17 cellular contexts compared by ENCODE assay signal in the genomic region with DNA sequence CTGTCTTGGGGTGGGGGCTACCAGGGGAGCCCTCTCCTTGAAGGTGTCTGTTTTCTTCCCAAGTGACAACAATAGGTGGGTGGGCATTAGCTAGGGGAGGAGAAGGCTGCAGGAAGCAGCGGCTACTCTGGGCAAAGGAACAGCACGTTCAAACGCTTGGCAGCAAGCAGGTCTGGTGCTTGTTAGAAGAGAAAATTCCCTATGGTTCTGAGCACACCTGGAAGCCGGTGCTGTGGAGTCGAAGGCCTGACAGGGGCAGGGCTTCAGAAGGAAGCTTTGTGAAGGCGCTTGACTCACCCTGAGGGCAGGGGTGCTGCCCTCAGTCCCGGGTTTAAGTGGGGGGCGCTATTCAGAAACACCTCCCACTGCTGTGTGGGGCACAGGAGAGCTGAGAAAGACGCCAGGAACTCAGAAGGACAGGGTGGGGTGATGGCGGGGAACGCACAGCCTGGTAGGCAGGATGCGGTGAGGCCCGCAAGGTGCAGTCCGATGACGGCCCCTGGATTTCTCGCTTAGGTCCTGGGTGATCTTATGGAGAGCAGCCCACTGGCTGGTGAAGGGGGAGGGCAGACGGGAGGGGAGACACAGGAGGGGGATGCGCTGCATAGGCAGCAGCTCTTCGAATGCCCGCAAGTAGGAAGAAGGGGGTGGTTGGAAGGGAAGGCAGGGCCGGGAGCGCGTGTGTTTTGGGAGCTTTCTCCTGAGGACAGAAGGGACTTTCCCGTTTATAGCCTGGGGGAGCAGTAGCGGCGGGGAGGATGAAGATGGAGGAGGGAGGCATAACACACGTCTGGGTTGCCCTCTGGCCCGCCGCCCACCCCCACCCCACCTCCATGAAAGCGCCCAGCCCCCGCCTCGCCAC. TPM values are rescaled to one million over a fixed set of nuclear protein-coding genes. Genes with fewer than 3 reads are reported as not detected.
DNase-seq lines count a peak whose midpoint lies in the region; TF ChIP-seq lines count a peak whose summit lies in the region.
"Had no signal": no experiment of that assay in that cellular context is flagged by ENCODE, and none has a peak within 500 bp of the region (broad histone marks: within the 10 kb centered on the region; RNA-seq: fewer than 3 reads in every experiment).

No MANE protein-coding gene starts in this region.

- TF ChIP-seq CTCF in progenitor cell of endocrine pancreas (IDR thresholded peaks at IDR 0.05; ENCODE audit: unreplicated experiment) (no peak), adrenal gland (IDR thresholded peaks at IDR 0.05) (no peak)

- no peak for TF ChIP-seq POLR2A in adrenal gland (IDR thresholded peaks at IDR 0.05)

- peak overlapping the region; percentile 68 for H3K27ac Mint-ChIP-seq in activated naive CD4-positive, alpha-beta T cell treated with anti-CD3 and anti-CD28 coated beads, Interleukin-2, amount 10 ng/mL, durations not matched to agents 7 days and 5 days
- no peak overlapping the region for H3K27ac Mint-ChIP-seq in activated naive CD4-positive, alpha-beta T cell treated with anti-CD3 and anti-CD28 coated beads for 36 hours
- no peak overlapping the region for H3K27ac Mint-ChIP-seq in progenitor cell of endocrine pancreas

- H3K4me1 ChIP-seq in HUES6 (ENCODE audit: control insufficient read depth, insufficient read depth, low read length): peaks cover 31% of the 10 kb centered on the region
- H3K4me1 ChIP-seq in iPS-15b (ENCODE audit: control insufficient read depth, insufficient read depth, low read length): peaks cover 2% of the 10 kb centered on the region
- H3K4me1 ChIP-seq in adrenal gland (replicated peaks in 1 of 2): peaks cover 5 to 15% of the 10 kb centered on the region in 2 donors

- no peak overlapping the region for H3K27ac ChIP-seq in HUES6 (ENCODE audit: low read depth, low read length)
- H3K27ac ChIP-seq in adrenal gland: no peak overlapping the region

- H3K27me3 Mint-ChIP-seq in activated naive CD4-positive, alpha-beta T cell treated with anti-CD3 and anti-CD28 coated beads, Interleukin-2, amount 10 ng/mL, durations not matched to agents 7 days and 5 days: peaks cover 35% of the 10 kb centered on the region
- H3K27me3 Mint-ChIP-seq in activated naive CD4-positive, alpha-beta T cell treated with anti-CD3 and anti-CD28 coated beads for 36 hours (ENCODE audit: low read depth): peaks cover 12% of the 10 kb centered on the region
- H3K27me3 Mint-ChIP-seq in progenitor cell of endocrine pancreas: peaks cover 30% of the 10 kb centered on the region

- peaks cover 44% of the 10 kb centered on the region for H3K4me1 Mint-ChIP-seq in activated naive CD4-positive, alpha-beta T cell treated with anti-CD3 and anti-CD28 coated beads, Interleukin-2, amount 10 ng/mL, durations not matched to agents 7 days and 5 days
- H3K4me1 Mint-ChIP-seq in activated naive CD4-positive, alpha-beta T cell treated with anti-CD3 and anti-CD28 coated beads for 36 hours (ENCODE audit: low read depth): peaks cover 12% of the 10 kb centered on the region
- peaks cover 2% of the 10 kb centered on the region for H3K4me1 Mint-ChIP-seq in progenitor cell of endocrine pancreas (ENCODE audit: low read depth)

- WGBS in adrenal gland, 4 donors: 58 to 63% (median 60%) methylated on average over 26 to 32 of the region's 32 CpGs

- peaks cover 10% of the 10 kb centered on the region for H3K36me3 Mint-ChIP-seq in activated naive CD4-positive, alpha-beta T cell treated with anti-CD3 and anti-CD28 coated beads, Interleukin-2, amount 10 ng/mL, durations not matched to agents 7 days and 5 days
- H3K36me3 Mint-ChIP-seq in activated naive CD4-positive, alpha-beta T cell treated with anti-CD3 and anti-CD28 coated beads for 36 hours (ENCODE audit: low read depth): no peaks in the 10 kb centered on the region
- no peaks in the 10 kb centered on the region for H3K36me3 Mint-ChIP-seq in progenitor cell of endocrine pancreas (ENCODE audit: insufficient read depth)

- no peak overlapping the region for H3K9ac ChIP-seq in HUES6 (ENCODE audit: low read length)
- H3K9ac ChIP-seq in iPS-15b (ENCODE audit: low read depth, low read length): no peak overlapping the region

- H3K9me3 ChIP-seq in HUES6 (ENCODE audit: control insufficient read depth, insufficient read depth, low read depth, low read length) (no peaks in the 10 kb centered on the region), iPS-15b (ENCODE audit: control insufficient read depth, insufficient read depth, low read length) (no peaks in the 10 kb centered on the region), adrenal gland (replicated peaks in 1 of 3) (no peaks in the 10 kb centered on the region)

- CTCF ChIA-PET in activated naive CD4-positive, alpha-beta T cell treated with anti-CD3 and anti-CD28 coated beads, Interleukin-2, amount 10 ng/mL, durations not matched to agents 7 days and 5 days (lab: Charles Lee): interaction anchor here (0.5 to 14.2 kb wide), 21 partner anchors 9 to 237 kb away, joined by 3 to 370 read pairs (median 4); partner anchors contain the start of genes RARA and TOP2A
- CTCF ChIA-PET in activated naive CD4-positive, alpha-beta T cell treated with anti-CD3 and anti-CD28 coated beads for 36 hours (lab: Charles Lee): interaction anchor here (0.7 to 7.4 kb wide), 18 partner anchors 12 to 266 kb away, joined by 3 to 82 read pairs (median 4); partner anchors contain the start of gene TOP2A

- no peaks in the 10 kb centered on the region for H3K36me3 ChIP-seq in HUES6 (ENCODE audit: control insufficient read depth, insufficient read depth, low read length)
- no peaks in the 10 kb centered on the region for H3K36me3 ChIP-seq in iPS-15b (ENCODE audit: control insufficient read depth, insufficient read depth, low read length)
- H3K36me3 ChIP-seq in adrenal gland (replicated peaks in 1 of 2): peaks cover 0 to 3% of the 10 kb centered on the region in 2 donors

- intact Hi-C loops in activated naive CD4-positive, alpha-beta T cell treated with anti-CD3 and anti-CD28 coated beads for 36 hours (cut with micrococcal nuclease): no loop called here
- intact Hi-C loops in adrenal gland (cut with DNase I): loop anchor here (5.0 to 10.0 kb wide), 2 partner anchors 51 to 174 kb away; no protein-coding TSS in a partner anchor

- peak overlapping the region; percentile 27 for H3K4me3 ChIP-seq in HUES6 (ENCODE audit: low read depth, low read length)
- peak overlapping the region; percentile 45 for H3K4me3 ChIP-seq in iPS-15b (ENCODE audit: low read depth, low read length)
- H3K4me3 ChIP-seq in adrenal gland: no peak overlapping the region

- H3K27me3 ChIP-seq in HUES6 (ENCODE audit: control insufficient read depth, insufficient read depth, low read length) (peaks cover 51% of the 10 kb centered on the region), iPS-15b (ENCODE audit: control insufficient read depth, insufficient read depth, low read length) (peaks cover 40% of the 10 kb centered on the region), adrenal gland (peaks cover 15% of the 10 kb centered on the region)

- no peak for DNase-seq in activated naive CD4-positive, alpha-beta T cell treated with anti-CD3 and anti-CD28 coated beads, Interleukin-2, amount 10 ng/mL, durations not matched to agents 7 days and 5 days
- no peak for DNase-seq in activated naive CD4-positive, alpha-beta T cell treated with anti-CD3 and anti-CD28 coated beads for 36 hours
- no peak for DNase-seq in progenitor cell of endocrine pancreas (ENCODE audit: low spot score, unreplicated experiment)
- no peak for DNase-seq in NCI-H1436 (lab: John Stamatoyannopoulos, UW)
- no peak for DNase-seq in KG1 (lab: John Stamatoyannopoulos, UW)
- DNase-seq in adrenal gland: no peak
- DNase-seq: activated CD4-positive, CD25-positive, alpha-beta regulatory T cell; activated CD8-positive, alpha-beta memory T cell treated with anti-CD3 and anti-CD28 coated beads, Interleukin-2, amount 50 U/mL, for 4 hours; effector CD8-positive, alpha-beta T cell; HCEC 1CT; hippocampal formation; NCI-H1694; NCI-H345 had no signal

- H3K9me3 Mint-ChIP-seq in activated naive CD4-positive, alpha-beta T cell treated with anti-CD3 and anti-CD28 coated beads, Interleukin-2, amount 10 ng/mL, durations not matched to agents 7 days and 5 days: no peaks in the 10 kb centered on the region
- no peaks in the 10 kb centered on the region for H3K9me3 Mint-ChIP-seq in activated naive CD4-positive, alpha-beta T cell treated with anti-CD3 and anti-CD28 coated beads for 36 hours
- H3K9me3 Mint-ChIP-seq in progenitor cell of endocrine pancreas (ENCODE audit: low read depth): no peaks in the 10 kb centered on the region

- peak overlapping the region; percentile 40 for H3K4me3 Mint-ChIP-seq in activated naive CD4-positive, alpha-beta T cell treated with anti-CD3 and anti-CD28 coated beads, Interleukin-2, amount 10 ng/mL, durations not matched to agents 7 days and 5 days
- no peak overlapping the region for H3K4me3 Mint-ChIP-seq in activated naive CD4-positive, alpha-beta T cell treated with anti-CD3 and anti-CD28 coated beads for 36 hours
- H3K4me3 Mint-ChIP-seq in progenitor cell of endocrine pancreas (ENCODE audit: low read depth): peak overlapping the region; percentile 14

RNA-seq across cellular contexts. Expression of gene GJD3, which starts 3.2 kb away (rescaled TPM):
- not detected for total RNA-seq in activated naive CD4-positive, alpha-beta T cell treated with anti-CD3 and anti-CD28 coated beads for 36 hours
- total RNA-seq in progenitor cell of endocrine pancreas (not detected in 2 replicates), adrenal gland (1 to 10 TPM; 1.3 to 8.7 (median 1.9) TPM)
- not detected for polyA plus RNA-seq in adrenal gland
- total RNA-seq: myocyte; T-helper 1 cell treated with Interleukin-12 subunit alpha and Interleukin-12 subunit beta and Interleukin-4 antibody, amounts not matched to agents 30 ng/mL and 1 ng/mL, for 36 hours had no signal

RNA-seq across cellular contexts. Expression of gene RARA, which starts 52.3 kb away (rescaled TPM):
- 10 to 100 TPM; 16.9 to 18.5 TPM for total RNA-seq in activated naive CD4-positive, alpha-beta T cell treated with anti-CD3 and anti-CD28 coated beads for 36 hours
- 50.8 and 51.3 TPM in 2 replicates for total RNA-seq in progenitor cell of endocrine pancreas
- total RNA-seq in adrenal gland: 10 to 100 TPM; 24.8 to 51.8 (median 34.4) TPM
- 10 to 100 TPM; 12.7 to 58.2 (median 26.8) TPM for polyA plus RNA-seq in adrenal gland

RNA-seq across cellular contexts. Expression of gene TOP2A, which starts 56.4 kb away (rescaled TPM):
- 100 to 1,000 TPM; 410 to 416 TPM for total RNA-seq in activated naive CD4-positive, alpha-beta T cell treated with anti-CD3 and anti-CD28 coated beads for 36 hours
- 111 and 114 TPM in 2 replicates for total RNA-seq in progenitor cell of endocrine pancreas
- 1 to 10 TPM; 1.9 to 6.2 (median 3.9) TPM for total RNA-seq in adrenal gland
- polyA plus RNA-seq in adrenal gland: 1 to 10 TPM in 2 of 3 donors, under 1 TPM in 1; 0.32 to 3.9 (median 1.2) TPM

Comparison
In these comparisons a context has a peak if more than half of its experiments do, and no peak if none do; other contexts are left out.
1. H3K4me3 ChIP-seq: peak in HUES6 (single experiment) and iPS-15b (single experiment); none in adrenal gland (0 of 4).
2. RNA of gene TOP2A, which starts 56.4 kb away (total RNA-seq): 410 to 416 TPM in activated naive CD4-positive, alpha-beta T cell treated with anti-CD3 and anti-CD28 coated beads for 36 hours and 111 to 114 TPM in progenitor cell of endocrine pancreas; 1.9 to 6.2 TPM in adrenal gland; every median in the first group is over 10 times any median in the second.